In the genomic region with DNA sequence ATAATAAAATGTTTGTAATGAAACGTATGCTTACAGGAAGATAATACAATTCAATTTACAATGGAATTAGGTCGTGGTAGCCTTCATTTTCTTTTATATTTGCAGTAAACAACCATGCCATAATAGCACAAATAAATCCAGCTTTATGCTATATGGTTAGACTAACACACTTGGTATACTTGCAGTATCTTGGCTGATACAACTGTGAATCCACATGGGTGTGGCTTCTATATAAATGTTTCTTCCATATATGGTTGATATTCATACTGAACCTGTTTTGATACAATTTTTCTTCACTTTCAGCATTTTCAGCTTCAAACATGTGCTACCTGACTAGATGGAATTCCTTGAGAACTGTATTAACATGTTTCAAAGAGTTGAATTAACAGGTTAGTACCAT, we compare ENCODE assay signal across 15 cellular contexts. TPM values are rescaled to one million over a fixed set of nuclear protein-coding genes. Genes with fewer than 3 reads are reported as not detected.
DNase-seq lines count a peak whose midpoint lies in the region; ATAC-seq, FAIRE-seq and TF ChIP-seq lines count a peak whose summit lies in the region.
"Had no signal": no experiment of that assay in that cellular context is flagged by ENCODE, and none has a peak within 500 bp of the region (broad histone marks: within the 10 kb centered on the region; RNA-seq: fewer than 3 reads in every experiment).

No MANE protein-coding gene starts in this region.

- no peaks in the 10 kb centered on the region for H3K27me3 ChIP-seq in HCT116 (ENCODE audit: insufficient read depth, low read length)
- no peaks in the 10 kb centered on the region for H3K27me3 ChIP-seq in GM12878 (replicated peaks in 1 of 2; ENCODE audit: control insufficient read depth in 2 of 2, insufficient read depth in 2 of 2, low read length in 1 of 2)

- H3K9ac ChIP-seq in HCT116 (ENCODE audit: low read length), result no peak overlapping the region
- H3K9ac ChIP-seq in GM12878 (ENCODE audit: control insufficient read depth, insufficient read depth, low read length), result no peak overlapping the region

- H3K4me3 ChIP-seq in HCT116 (replicated peaks in 1 of 2; ENCODE audit: low read depth in 1 of 2, low read length in 2 of 2) (no peak overlapping the region), GM12878 (no peak overlapping the region)

- no peak for TF ChIP-seq EP300 in GM12878 (IDR thresholded peaks at IDR 0.05; ENCODE audit: borderline replicate concordance in 1 of 2, control insufficient read depth in 1 of 2, low read depth in 2 of 2, low read length in 2 of 2)

- BruUV-seq in HCT116 (replicated peaks; lab: Mats Ljungman, UMichigan), result no TSS peak
- BruUV-seq in GM12878 (replicated peaks; lab: Mats Ljungman, UMichigan), result no TSS peak

- H3K4me3 Mint-ChIP-seq in nephron, result no peak overlapping the region
- H3K4me3 Mint-ChIP-seq: CD4-positive, alpha-beta T cell had no signal

- intact Hi-C loops in HCT116 (cut with micrococcal nuclease), result loop anchor here (5.0 kb wide), 1 partner anchor 684 kb away; no protein-coding TSS in a partner anchor
- intact Hi-C loops in GM12878 (cut with micrococcal nuclease; ENCODE audit: unreplicated experiment), result no loop called here
- intact Hi-C loops in posterior vena cava (cut with DNase I), result no loop called here

- H3K27me3 Mint-ChIP-seq in nephron (ENCODE audit: low read depth), result peaks cover 2% of the 10 kb centered on the region
- H3K27me3 Mint-ChIP-seq: CD4-positive, alpha-beta T cell had no signal

- H3K9me3 Mint-ChIP-seq in nephron, result no peaks in the 10 kb centered on the region
- H3K9me3 Mint-ChIP-seq: CD4-positive, alpha-beta T cell had no signal

- RAD21 ChIA-PET in HCT116 (lab: Charles Lee; ENCODE audit: low non-redundant PET in 1 of 2, low total read pairs in 2 of 2, uncharacterized antibody in 2 of 2, unreplicated experiment in 2 of 2), result no interaction called here
- RAD21 ChIA-PET in GM12878 (lab: Charles Lee; ENCODE audit: unreplicated experiment), result interaction anchor here (1.0 to 5.5 kb wide), 13 partner anchors 16 to 683 kb away, joined by 3 to 347 read pairs (median 5); a partner anchor contains a TSS

- no peak for TF ChIP-seq RAD21 in HCT116 (IDR thresholded peaks at IDR 0.05; ENCODE audit: low read depth)
- TF ChIP-seq RAD21 in GM12878 (IDR thresholded peaks at IDR 0.05; ENCODE audit: insufficient read depth, low read depth, low read length), result no peak

- TF ChIP-seq CTCF in HCT116 (IDR thresholded peaks at IDR 0.05 in 2 of 3, conservative IDR thresholded peaks at IDR 0.05 in 1 of 3; ENCODE audit: borderline replicate concordance in 1 of 3, insufficient read depth in 1 of 3, low read depth in 2 of 3, low read length in 2 of 3) (no peak), GM12878 (IDR thresholded peaks at IDR 0.05 in 2 of 3, conservative IDR thresholded peaks at IDR 0.05 in 1 of 3; ENCODE audit: control insufficient read depth in 2 of 3, extremely low read depth in 1 of 3, insufficient read depth in 1 of 3, low read depth in 3 of 3, low read length in 3 of 3) (no peak), nephron (IDR thresholded peaks at IDR 0.05; ENCODE audit: unreplicated experiment in 3 of 3) (no peak)

- SMC1A ChIA-PET in GM12878 (lab: Charles Lee; ENCODE audit: uncharacterized antibody, unreplicated experiment), result interaction anchor here (0.5 to 8.0 kb wide), 18 partner anchors 10 to 691 kb away, joined by 3 to 360 read pairs (median 4); a partner anchor contains a TSS

- H4K20me1 ChIP-seq in HCT116 (ENCODE audit: insufficient read depth) (no peaks in the 10 kb centered on the region), GM12878 (ENCODE audit: control insufficient read depth, insufficient read depth) (no peaks in the 10 kb centered on the region)

- H3K79me2 ChIP-seq in HCT116 (ENCODE audit: insufficient read depth, low read length), result no peaks in the 10 kb centered on the region
- no peaks in the 10 kb centered on the region for H3K79me2 ChIP-seq in GM12878 (ENCODE audit: control insufficient read depth, insufficient read depth, low read length)

- no peaks in the 10 kb centered on the region for H3K36me3 ChIP-seq in HCT116 (ENCODE audit: control insufficient read depth in 1 of 2, insufficient read depth in 2 of 2, low read length in 2 of 2)
- H3K36me3 ChIP-seq in GM12878 (ENCODE audit: control insufficient read depth in 2 of 2, insufficient read depth in 2 of 2, low read length in 1 of 2), result no peaks in the 10 kb centered on the region

- H3K4me1 ChIP-seq in HCT116 (ENCODE audit: control insufficient read depth in 1 of 2, insufficient read depth in 2 of 2, low read length in 2 of 2) (no peaks in the 10 kb centered on the region; a peak in 1 of 4 replicates), GM12878 (ENCODE audit: control insufficient read depth, insufficient read depth, low read length) (no peaks in the 10 kb centered on the region)

- no peaks in the 10 kb centered on the region for H3K9me2 ChIP-seq in HCT116 (ENCODE audit: insufficient read depth)

- peaks cover 2% of the 10 kb centered on the region for H3K36me3 Mint-ChIP-seq in nephron (ENCODE audit: low read depth)

- no peak for TF ChIP-seq POLR2A in HCT116 (IDR thresholded peaks at IDR 0.05; ENCODE audit: borderline replicate concordance, extremely low read depth, insufficient read depth, insufficient read length)
- no peak for TF ChIP-seq POLR2A in GM12878 (IDR thresholded peaks at IDR 0.05; ENCODE audit: low read depth, low read length)

- peak overlapping the region; percentile 54 for H2AFZ ChIP-seq in HCT116 (ENCODE audit: low read depth, low read length, poor library complexity, severe bottlenecking)
- no peak overlapping the region for H2AFZ ChIP-seq in GM12878 (ENCODE audit: control insufficient read depth, low read depth, low read length)

- H3K4me2 ChIP-seq in HCT116 (ENCODE audit: low read length) (no peak overlapping the region), GM12878 (ENCODE audit: control insufficient read depth, insufficient read depth) (no peak overlapping the region)

- H3K27ac Mint-ChIP-seq in nephron, result peak overlapping the region; percentile 34 to 88 (median 58)
- H3K27ac Mint-ChIP-seq: CD4-positive, alpha-beta T cell had no signal

- CTCF ChIA-PET in HCT116 (lab: Charles Lee) (no interaction called here), GM12878 (lab: Yijun Ruan, JAX) (interaction anchor here (0.8 to 5.5 kb wide), 10 partner anchors 15 to 682 kb away, joined by 3 to 228 read pairs (median 6); a partner anchor contains a TSS)

- FAIRE-seq in GM12878 (lab: Jason Lieb, UNC), result no peak
- FAIRE-seq: GM12891 had no signal

- H3K27ac ChIP-seq in HCT116 (ENCODE audit: low read depth, low read length) (no peak overlapping the region), GM12878 (ENCODE audit: control insufficient read depth, insufficient read depth) (no peak overlapping the region)
- H3K27ac ChIP-seq: RWPE1 had no signal

- POLR2A ChIA-PET in HCT116 (lab: Charles Lee), result no interaction called here
- POLR2A ChIA-PET in GM12878 (lab: Charles Lee), result interaction anchor here (1.1 to 5.0 kb wide), 2 partner anchors 16 to 548 kb away, joined by 4 to 147 read pairs; a partner anchor contains a TSS

- H3K4me1 Mint-ChIP-seq in nephron, result peaks cover 43% of the 10 kb centered on the region

- in situ Hi-C loops in GM12878 (cut with MboI), result loop anchor here (5.0 to 10.0 kb wide), 2 partner anchors 579 to 686 kb away; no protein-coding TSS in a partner anchor

- H3K9me3 ChIP-seq in HCT116 (ENCODE audit: control insufficient read depth in 1 of 2, insufficient read depth in 1 of 2, low read depth in 1 of 2, low read length in 2 of 2), result no peaks in the 10 kb centered on the region
- H3K9me3 ChIP-seq in GM12878 (replicated peaks; ENCODE audit: control insufficient read depth, insufficient read depth, low read length), result no peaks in the 10 kb centered on the region

- ATAC-seq in GM18519 (IDR thresholded peaks at IDR 0.05; ENCODE audit: low FRiP score, unreplicated experiment) (peak; percentile 3), HCT116 (no peak), GM12878 (peak; percentile 15)
- no peak for ATAC-seq in activated CD4-positive, CD25-positive, alpha-beta regulatory T cell treated with anti-CD3 and anti-CD28 coated beads, Interleukin-2, amount 50 U/mL, for 24 hours

- DNase-seq in HCT116 (ENCODE audit: low read depth, low spot score) (no peak), GM12878 (ENCODE audit: low read depth, low spot score) (no peak), posterior vena cava (ENCODE audit: low spot score) (no peak)
- no peak for DNase-seq in activated naive CD4-positive, alpha-beta T cell (lab: John Stamatoyannopoulos, UW)
- DNase-seq: Calu3; CD4-positive, alpha-beta T cell; DMS79; GOT3; NCI-H1417 treated with DMSO at 0.1 percent for 48 hours; NCI-H2029 treated with DMSO at 0.1 percent for 48 hours had no signal

- WGBS in GM12878 (ENCODE audit: insufficient coverage, insufficient replicate concordance, low lambda C conversion rate, missing lambda C conversion rate), result 0% methylated on average over 2 of the region's 2 CpGs

TF ChIP-seq in HCT116, 20 proteins besides CTCF, POLR2A, EP300 and RAD21 (continues in another document):
- TF ChIP-seq SRF (IDR thresholded peaks at IDR 0.05; ENCODE audit: low read depth), result no peak

TF ChIP-seq in GM12878, 131 proteins besides CTCF, POLR2A, EP300 and RAD21:
- no peak for TF ChIP-seq MEF2A (IDR thresholded peaks at IDR 0.05; ENCODE audit: insufficient read depth, low read depth, low read length)

RNA-seq across cellular contexts. Expression of a gene that starts 20.4 kb away (rescaled TPM):
- 7.2 TPM for total RNA-seq in HCT116 (2021; ENCODE audit: unreplicated experiment)
- 6.4 and 6.9 TPM in 2 replicates for polyA plus RNA-seq in HCT116 (2012)
- total RNA-seq in GM12878 (2013; cell fraction: nucleolus; rRNA removed), result 36.0 and 37.1 TPM in 2 replicates
- total RNA-seq in GM12878 (2014; rRNA removed), result 10.0 TPM in 2 replicates
- total RNA-seq in GM12878 (2014; rRNA removed; fragmentation: Illumina TruSeq; extraction: Trizol), result 8.2 and 8.5 TPM in 2 replicates
- 19.5 and 19.8 TPM in 2 replicates for total RNA-seq in GM12878 (2021)
- 1.4 TPM for polyA plus RNA-seq in GM12878 (2011; ENCODE audit: low read depth)
- 73.3 and 82.1 TPM in 2 replicates for polyA plus RNA-seq in GM12878 (2011; rRNA removed)
- polyA plus RNA-seq in GM12878 (2011; cell fraction: cytosol; rRNA removed), result 90.8 and 109 TPM in 2 replicates
- 115 and 120 TPM in 2 replicates for polyA plus RNA-seq in GM12878 (2011; cell fraction: nucleus; rRNA removed)
- polyA plus RNA-seq in GM12878 (2012), result 1.5 and 2.1 TPM in 2 replicates
- 15.1 and 17.0 TPM in 2 replicates for polyA plus RNA-seq in GM12878 (2014; fragmentation: Illumina TruSeq; extraction: Trizol)
- polyA plus RNA-seq in GM12878 (2014; fragmentation: Nextera tagmentation; extraction: Ambion mirVana), result 1 to 10 TPM; 5.3 to 7.1 TPM
- polyA plus RNA-seq in GM12878 (2014; rRNA removed), result 14.0 and 14.5 TPM in 2 replicates
- polyA plus RNA-seq in GM12878 (2016; fragmentation: Nextera tagmentation; extraction: Ambion mirVana), result 1 to 10 TPM; 1.8 to 2.1 TPM
- polyA minus RNA-seq in GM12878 (2011; rRNA and poly(A)+ RNA removed), result 147 and 158 TPM in 2 replicates
- polyA minus RNA-seq in GM12878 (2011; cell fraction: cytosol; rRNA and poly(A)+ RNA removed), result 34.2 and 41.2 TPM in 2 replicates
- 88.0 and 122 TPM in 2 replicates for polyA minus RNA-seq in GM12878 (2011; cell fraction: nucleus; rRNA and poly(A)+ RNA removed)
- 10 to 100 TPM; 24.7 to 48.8 TPM for total RNA-seq in posterior vena cava

Comparison
In these comparisons a context has a peak if more than half of its experiments do, and no peak if none do; other contexts are left out.
1. ATAC-seq: peak in GM18519 (single experiment) and GM12878 (single experiment); none in HCT116 (single experiment) and activated CD4-positive, CD25-positive, alpha-beta regulatory T cell treated with anti-CD3 and anti-CD28 coated beads, Interleukin-2, amount 50 U/mL, for 24 hours (0 of 2).